Comparison of ENCODE assay signal across 9 cellular contexts in the genomic region with DNA sequence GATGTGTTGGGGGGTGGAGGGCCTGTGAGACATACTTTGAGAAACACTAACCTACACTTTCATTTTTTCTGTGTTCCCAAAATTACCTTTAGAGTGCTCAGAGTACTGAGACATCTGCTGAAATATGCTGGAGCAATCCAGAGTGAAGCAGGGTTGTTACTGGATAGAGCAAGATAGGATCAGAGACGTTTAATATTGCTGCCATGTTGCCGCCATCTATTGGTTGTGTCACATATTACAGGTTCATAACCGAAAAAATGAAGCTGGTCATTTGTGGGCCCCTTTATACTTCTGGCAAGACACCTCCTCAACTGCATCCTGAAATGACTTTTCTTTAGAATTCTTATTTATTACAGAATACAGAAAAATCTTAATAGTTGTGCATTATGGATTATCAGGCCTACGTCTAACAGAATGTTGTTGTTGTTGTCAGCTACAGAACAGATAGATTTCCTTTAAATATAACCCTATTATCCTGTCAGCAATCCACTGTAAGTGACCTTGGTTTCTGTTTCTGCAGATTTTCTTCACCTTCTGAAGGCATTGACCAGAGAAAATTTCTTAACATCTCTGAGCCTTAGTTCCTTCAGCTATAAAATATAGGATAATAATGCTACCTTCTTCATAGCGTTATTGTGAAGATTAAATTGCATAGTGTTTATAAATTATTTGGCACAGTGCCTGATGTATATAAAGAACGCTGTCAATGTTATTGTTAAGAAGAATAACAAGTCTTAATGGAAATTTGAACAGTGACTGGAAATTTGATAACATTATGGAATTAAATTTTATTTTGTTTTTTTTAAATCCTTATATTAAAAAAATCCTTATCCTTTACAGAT. TPM values are rescaled to one million over a fixed set of nuclear protein-coding genes. Genes with fewer than 3 reads are reported as not detected.
DNase-seq lines count a peak whose midpoint lies in the region; ATAC-seq and FAIRE-seq lines count a peak whose summit lies in the region.
"Had no signal": no experiment of that assay in that cellular context is flagged by ENCODE, and none has a peak within 500 bp of the region (broad histone marks: within the 10 kb centered on the region; RNA-seq: fewer than 3 reads in every experiment).

No MANE protein-coding gene starts in this region.

- no peak for FAIRE-seq in urothelium cell line (lab: Jason Lieb, UNC)

- no peaks in the 10 kb centered on the region for H3K9me3 Mint-ChIP-seq in activated CD8-positive, alpha-beta memory T cell treated with anti-CD3 and anti-CD28 coated beads, Interleukin-2, amount 10 ng/mL, durations not matched to agents 7 days and 5 days (ENCODE audit: low read depth)
- H3K9me3 Mint-ChIP-seq: dendritic cell treated with granulocyte-macrophage colony-stimulating factor and Interleukin-4, amounts not matched to agents 40 ng/mL and 50 ng/mL, for 4 days had no signal

- peaks cover 23% of the 10 kb centered on the region for H3K4me1 Mint-ChIP-seq in activated CD8-positive, alpha-beta memory T cell treated with anti-CD3 and anti-CD28 coated beads, Interleukin-2, amount 10 ng/mL, durations not matched to agents 7 days and 5 days

- ATAC-seq in activated CD8-positive, alpha-beta memory T cell treated with anti-CD3 and anti-CD28 coated beads, Interleukin-2, amount 10 ng/mL, durations not matched to agents 7 days and 5 days = peak; percentile 72

- no peaks in the 10 kb centered on the region for H3K9me3 ChIP-seq in HAP-1

- CTCF ChIA-PET in activated CD8-positive, alpha-beta memory T cell treated with anti-CD3 and anti-CD28 coated beads, Interleukin-2, amount 10 ng/mL, durations not matched to agents 7 days and 5 days (lab: Charles Lee) = interaction anchor here (0.6 to 13.3 kb wide), 32 partner anchors 10 to 748 kb away, joined by 3 to 199 read pairs (median 4); a partner anchor contains a TSS

- no peaks in the 10 kb centered on the region for H3K36me3 Mint-ChIP-seq in activated CD8-positive, alpha-beta memory T cell treated with anti-CD3 and anti-CD28 coated beads, Interleukin-2, amount 10 ng/mL, durations not matched to agents 7 days and 5 days

- H3K4me1 ChIP-seq in HAP-1 = no peaks in the 10 kb centered on the region

- peak; percentile 56 for DNase-seq in activated CD8-positive, alpha-beta memory T cell treated with anti-CD3 and anti-CD28 coated beads, Interleukin-2, amount 10 ng/mL, durations not matched to agents 7 days and 5 days
- DNase-seq in activated CD8-positive, alpha-beta memory T cell treated with anti-CD3 and anti-CD28 coated beads for 24 hours = no peak
- DNase-seq in HAP-1 (ENCODE audit: low spot score in 2 of 2) = peak; percentile 64 to 79
- peak; percentile 49 for DNase-seq in NCI-H146 (lab: John Stamatoyannopoulos, UW)
- peak; percentile 70 for DNase-seq in SW480 (ENCODE audit: low spot score)
- DNase-seq in dermis microvascular lymphatic vessel endothelial cell (ENCODE audit: low read depth in 2 of 2) = peak; percentile 44 to 67
- DNase-seq in medulla oblongata (ENCODE audit: extremely low spot score) = peak; percentile 79
- DNase-seq in urothelium cell line (ENCODE audit: low spot score) = peak; percentile 70

- H3K27me3 ChIP-seq in HAP-1 (ENCODE audit: low read depth) = peaks cover 10% of the 10 kb centered on the region

- in situ Hi-C loops in HAP-1 (cut with MboI; ENCODE audit: low sequenced_read_pairs) = loop anchor here (10.0 to 25.0 kb wide), 3 partner anchors 130 to 688 kb away; a partner anchor contains a TSS

- H3K36me3 ChIP-seq in HAP-1 (replicated peaks) = no peaks in the 10 kb centered on the region

- H3K27ac Mint-ChIP-seq in activated CD8-positive, alpha-beta memory T cell treated with anti-CD3 and anti-CD28 coated beads, Interleukin-2, amount 10 ng/mL, durations not matched to agents 7 days and 5 days = no peak overlapping the region
- H3K27ac Mint-ChIP-seq: dendritic cell treated with granulocyte-macrophage colony-stimulating factor and Interleukin-4, amounts not matched to agents 40 ng/mL and 50 ng/mL, for 4 days had no signal

- H3K4me3 Mint-ChIP-seq in activated CD8-positive, alpha-beta memory T cell treated with anti-CD3 and anti-CD28 coated beads, Interleukin-2, amount 10 ng/mL, durations not matched to agents 7 days and 5 days = no peak overlapping the region

- peaks cover 2% of the 10 kb centered on the region for H3K27me3 Mint-ChIP-seq in activated CD8-positive, alpha-beta memory T cell treated with anti-CD3 and anti-CD28 coated beads, Interleukin-2, amount 10 ng/mL, durations not matched to agents 7 days and 5 days
- H3K27me3 Mint-ChIP-seq: dendritic cell treated with granulocyte-macrophage colony-stimulating factor and Interleukin-4, amounts not matched to agents 40 ng/mL and 50 ng/mL, for 4 days had no signal

- H3K4me3 ChIP-seq in HAP-1 = no peak overlapping the region

RNA-seq across cellular contexts. Expression of a gene that starts 16.2 kb away (rescaled TPM):
- 10 to 100 TPM; 64.1 to 78.2 TPM for total RNA-seq in activated CD8-positive, alpha-beta memory T cell treated with anti-CD3 and anti-CD28 coated beads, Interleukin-2, amount 10 ng/mL, durations not matched to agents 7 days and 5 days
- 46.5 and 51.2 TPM in 2 replicates for total RNA-seq in dermis microvascular lymphatic vessel endothelial cell
